ENCODE assay signal across 21 cellular contexts in genomic region chr22:37068859-37069258, GRCh38. TPM values are rescaled to one million over a fixed set of nuclear protein-coding genes. Genes with fewer than 3 reads are reported as not detected.
DNase-seq lines count a peak whose midpoint lies in the region; ATAC-seq and TF ChIP-seq lines count a peak whose summit lies in the region.
"Had no signal": no experiment of that assay in that cellular context is flagged by ENCODE, and none has a peak within 500 bp of the region (broad histone marks: within the 10 kb centered on the region; RNA-seq: fewer than 3 reads in every experiment).

No MANE protein-coding gene starts in this region.

- H3K36me3 ChIP-seq in iPS-15b (ENCODE audit: control insufficient read depth, insufficient read depth, low read length) = peaks cover 2% of the 10 kb centered on the region
- H3K36me3 ChIP-seq: esophagus muscularis mucosa, left lung, transverse colon had no signal

- H3K9me3 Mint-ChIP-seq in activated CD8-positive, alpha-beta memory T cell treated with anti-CD3 and anti-CD28 coated beads, Interleukin-2, amount 10 ng/mL, durations not matched to agents 7 days and 5 days (ENCODE audit: low read depth) = no peaks in the 10 kb centered on the region
- H3K9me3 Mint-ChIP-seq in stimulated activated naive CD8-positive, alpha-beta T cell treated with anti-CD3 and anti-CD28 coated beads, Interleukin-15, amount 100 ng/mL, for 72 hours = no peaks in the 10 kb centered on the region
- H3K9me3 Mint-ChIP-seq: stimulated activated naive B cell treated with anti-CD40 and anti-IgM and Interleukin-4, amounts not matched to agents 10 μg/mL and 1 μg/mL and 100 μg/mL, for 72 hours had no signal

- H3K9me3 ChIP-seq in iPS-15b (ENCODE audit: control insufficient read depth, insufficient read depth, low read length) = no peaks in the 10 kb centered on the region
- H3K9me3 ChIP-seq: esophagus muscularis mucosa, left lung, transverse colon had no signal

- no peak overlapping the region for H3K27ac Mint-ChIP-seq in activated CD8-positive, alpha-beta memory T cell treated with anti-CD3 and anti-CD28 coated beads, Interleukin-2, amount 10 ng/mL, durations not matched to agents 7 days and 5 days
- no peak overlapping the region for H3K27ac Mint-ChIP-seq in stimulated activated naive CD8-positive, alpha-beta T cell treated with anti-CD3 and anti-CD28 coated beads, Interleukin-15, amount 100 ng/mL, for 72 hours
- H3K27ac Mint-ChIP-seq: stimulated activated naive B cell treated with anti-CD40 and anti-IgM and Interleukin-4, amounts not matched to agents 10 μg/mL and 1 μg/mL and 100 μg/mL, for 72 hours had no signal

- H3K4me3 Mint-ChIP-seq in activated CD8-positive, alpha-beta memory T cell treated with anti-CD3 and anti-CD28 coated beads, Interleukin-2, amount 10 ng/mL, durations not matched to agents 7 days and 5 days = no peak overlapping the region
- H3K4me3 Mint-ChIP-seq in stimulated activated naive CD8-positive, alpha-beta T cell treated with anti-CD3 and anti-CD28 coated beads, Interleukin-15, amount 100 ng/mL, for 72 hours = no peak overlapping the region
- H3K4me3 Mint-ChIP-seq: stimulated activated naive B cell treated with anti-CD40 and anti-IgM and Interleukin-4, amounts not matched to agents 10 μg/mL and 1 μg/mL and 100 μg/mL, for 72 hours had no signal

- CTCF ChIA-PET in activated CD8-positive, alpha-beta memory T cell treated with anti-CD3 and anti-CD28 coated beads, Interleukin-2, amount 10 ng/mL, durations not matched to agents 7 days and 5 days (lab: Charles Lee) = interaction anchor here (1.6 kb wide), 1 partner anchor 23 kb away, joined by 3 read pairs; no protein-coding TSS in a partner anchor

- peak; percentile 38 for ATAC-seq in activated CD8-positive, alpha-beta memory T cell treated with anti-CD3 and anti-CD28 coated beads, Interleukin-2, amount 10 ng/mL, durations not matched to agents 7 days and 5 days
- ATAC-seq in SK-N-SH treated with all-trans-retinoic acid at 6 μM for 48 hours (peak; percentile 7; the same call in 1 of the 3 replicates), HG02588 (IDR thresholded peaks at IDR 0.05; ENCODE audit: unreplicated experiment) (no peak), GM18498 (IDR thresholded peaks at IDR 0.05; ENCODE audit: unreplicated experiment) (no peak)
- ATAC-seq in stimulated activated naive CD8-positive, alpha-beta T cell treated with anti-CD3 and anti-CD28 coated beads, Interleukin-15, amount 100 ng/mL, for 72 hours = peak; percentile 29
- ATAC-seq: HCT116, left lung, Panc1 had no signal

- H3K4me1 ChIP-seq in iPS-15b (ENCODE audit: control insufficient read depth, insufficient read depth, low read length) = peaks cover 4% of the 10 kb centered on the region
- H3K4me1 ChIP-seq: left lung had no signal

- peaks cover 12% of the 10 kb centered on the region for H3K27me3 Mint-ChIP-seq in activated CD8-positive, alpha-beta memory T cell treated with anti-CD3 and anti-CD28 coated beads, Interleukin-2, amount 10 ng/mL, durations not matched to agents 7 days and 5 days
- no peaks in the 10 kb centered on the region for H3K27me3 Mint-ChIP-seq in stimulated activated naive CD8-positive, alpha-beta T cell treated with anti-CD3 and anti-CD28 coated beads, Interleukin-15, amount 100 ng/mL, for 72 hours

- H3K9ac ChIP-seq in iPS-15b (ENCODE audit: low read depth, low read length) = peak overlapping the region; percentile 12

- no peak for DNase-seq in activated CD8-positive, alpha-beta memory T cell treated with anti-CD3 and anti-CD28 coated beads, Interleukin-2, amount 10 ng/mL, durations not matched to agents 7 days and 5 days
- no peak for DNase-seq in activated CD8-positive, alpha-beta memory T cell treated with anti-CD3 and anti-CD28 coated beads for 24 hours
- no peak for DNase-seq in stimulated activated naive CD8-positive, alpha-beta T cell treated with anti-CD3 and anti-CD28 coated beads, Interleukin-15, amount 100 ng/mL, for 72 hours
- DNase-seq in GF-D8 (lab: John Stamatoyannopoulos, UW) = no peak
- DNase-seq: activated CD4-positive, CD25-positive, alpha-beta regulatory T cell treated with anti-CD3 and anti-CD28 coated beads, Interleukin-2, amount 50 U/mL, for 72 hours; activated effector memory CD4-positive, alpha-beta T cell treated with anti-CD3 and anti-CD28 coated beads, Interleukin-2, amount 50 U/mL, for 16 hours; amygdala; central memory CD4-positive, alpha-beta T cell; Kasumi-1; NCI-H1092; NCI-H774; stimulated activated naive B cell treated with anti-CD40 and anti-IgM and Interleukin-4, amounts not matched to agents 10 μg/mL and 1 μg/mL and 100 μg/mL, for 72 hours; transverse colon had no signal

- peak overlapping the region; percentile 35 for H3K4me3 ChIP-seq in iPS-15b (ENCODE audit: low read depth, low read length)
- H3K4me3 ChIP-seq: esophagus muscularis mucosa, left lung, transverse colon had no signal

- H3K27me3 ChIP-seq in iPS-15b (ENCODE audit: control insufficient read depth, insufficient read depth, low read length) = peaks cover 28% of the 10 kb centered on the region

- no peaks in the 10 kb centered on the region for H3K36me3 Mint-ChIP-seq in activated CD8-positive, alpha-beta memory T cell treated with anti-CD3 and anti-CD28 coated beads, Interleukin-2, amount 10 ng/mL, durations not matched to agents 7 days and 5 days

- no peaks in the 10 kb centered on the region for H3K4me1 Mint-ChIP-seq in activated CD8-positive, alpha-beta memory T cell treated with anti-CD3 and anti-CD28 coated beads, Interleukin-2, amount 10 ng/mL, durations not matched to agents 7 days and 5 days
- peaks cover 14% of the 10 kb centered on the region for H3K4me1 Mint-ChIP-seq in stimulated activated naive CD8-positive, alpha-beta T cell treated with anti-CD3 and anti-CD28 coated beads, Interleukin-15, amount 100 ng/mL, for 72 hours
- H3K4me1 Mint-ChIP-seq: stimulated activated naive B cell treated with anti-CD40 and anti-IgM and Interleukin-4, amounts not matched to agents 10 μg/mL and 1 μg/mL and 100 μg/mL, for 72 hours had no signal

TF ChIP-seq in SK-N-SH treated with all-trans-retinoic acid at 6 μM for 48 hours, 23 proteins besides CTCF, POLR2A, EP300 and RAD21 (continues in another document):
- TF ChIP-seq OSR1 (CRISPR knock-in tag; IDR thresholded peaks at IDR 0.05) = no peak
- no peak for TF ChIP-seq CSDC2 (CRISPR knock-in tag; IDR thresholded peaks at IDR 0.05)
- TF ChIP-seq, protein P1, sequence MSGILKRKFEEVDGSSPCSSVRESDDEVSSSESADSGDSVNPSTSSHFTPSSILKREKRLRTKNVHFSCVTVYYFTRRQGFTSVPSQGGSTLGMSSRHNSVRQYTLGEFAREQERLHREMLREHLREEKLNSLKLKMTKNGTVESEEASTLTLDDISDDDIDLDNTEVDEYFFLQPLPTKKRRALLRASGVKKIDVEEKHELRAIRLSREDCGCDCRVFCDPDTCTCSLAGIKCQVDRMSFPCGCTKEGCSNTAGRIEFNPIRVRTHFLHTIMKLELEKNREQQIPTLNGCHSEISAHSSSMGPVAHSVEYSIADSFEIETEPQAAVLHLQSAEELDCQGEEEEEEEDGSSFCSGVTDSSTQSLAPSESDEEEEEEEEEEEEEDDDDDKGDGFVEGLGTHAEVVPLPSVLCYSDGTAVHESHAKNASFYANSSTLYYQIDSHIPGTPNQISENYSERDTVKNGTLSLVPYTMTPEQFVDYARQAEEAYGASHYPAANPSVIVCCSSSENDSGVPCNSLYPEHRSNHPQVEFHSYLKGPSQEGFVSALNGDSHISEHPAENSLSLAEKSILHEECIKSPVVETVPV (CRISPR knock-in tag; IDR thresholded peaks at IDR 0.05) = no peak
- no peak for TF ChIP-seq ZC3H10 (CRISPR knock-in tag; IDR thresholded peaks at IDR 0.05)
- TF ChIP-seq ZNF8 (CRISPR knock-in tag; IDR thresholded peaks at IDR 0.05) = no peak
- TF ChIP-seq ZFP3 (CRISPR knock-in tag; IDR thresholded peaks at IDR 0.05) = no peak
- TF ChIP-seq, protein P2, sequence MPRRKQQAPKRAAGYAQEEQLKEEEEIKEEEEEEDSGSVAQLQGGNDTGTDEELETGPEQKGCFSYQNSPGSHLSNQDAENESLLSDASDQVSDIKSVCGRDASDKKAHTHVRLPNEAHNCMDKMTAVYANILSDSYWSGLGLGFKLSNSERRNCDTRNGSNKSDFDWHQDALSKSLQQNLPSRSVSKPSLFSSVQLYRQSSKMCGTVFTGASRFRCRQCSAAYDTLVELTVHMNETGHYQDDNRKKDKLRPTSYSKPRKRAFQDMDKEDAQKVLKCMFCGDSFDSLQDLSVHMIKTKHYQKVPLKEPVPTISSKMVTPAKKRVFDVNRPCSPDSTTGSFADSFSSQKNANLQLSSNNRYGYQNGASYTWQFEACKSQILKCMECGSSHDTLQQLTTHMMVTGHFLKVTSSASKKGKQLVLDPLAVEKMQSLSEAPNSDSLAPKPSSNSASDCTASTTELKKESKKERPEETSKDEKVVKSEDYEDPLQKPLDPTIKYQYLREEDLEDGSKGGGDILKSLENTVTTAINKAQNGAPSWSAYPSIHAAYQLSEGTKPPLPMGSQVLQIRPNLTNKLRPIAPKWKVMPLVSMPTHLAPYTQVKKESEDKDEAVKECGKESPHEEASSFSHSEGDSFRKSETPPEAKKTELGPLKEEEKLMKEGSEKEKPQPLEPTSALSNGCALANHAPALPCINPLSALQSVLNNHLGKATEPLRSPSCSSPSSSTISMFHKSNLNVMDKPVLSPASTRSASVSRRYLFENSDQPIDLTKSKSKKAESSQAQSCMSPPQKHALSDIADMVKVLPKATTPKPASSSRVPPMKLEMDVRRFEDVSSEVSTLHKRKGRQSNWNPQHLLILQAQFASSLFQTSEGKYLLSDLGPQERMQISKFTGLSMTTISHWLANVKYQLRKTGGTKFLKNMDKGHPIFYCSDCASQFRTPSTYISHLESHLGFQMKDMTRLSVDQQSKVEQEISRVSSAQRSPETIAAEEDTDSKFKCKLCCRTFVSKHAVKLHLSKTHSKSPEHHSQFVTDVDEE (CRISPR knock-in tag; IDR thresholded peaks at IDR 0.05) = no peak
- no peak for TF ChIP-seq ZNF70 (CRISPR knock-in tag; IDR thresholded peaks at IDR 0.05)

RNA-seq across cellular contexts. Expression of gene KCTD17, which starts 17.3 kb away (rescaled TPM):
- total RNA-seq in activated CD8-positive, alpha-beta memory T cell treated with anti-CD3 and anti-CD28 coated beads, Interleukin-2, amount 10 ng/mL, durations not matched to agents 7 days and 5 days = 10 to 100 TPM; 47.7 to 53.4 TPM

RNA-seq across cellular contexts. Expression of gene TMPRSS6, which starts 40.7 kb away (rescaled TPM):
- total RNA-seq in activated CD8-positive, alpha-beta memory T cell treated with anti-CD3 and anti-CD28 coated beads, Interleukin-2, amount 10 ng/mL, durations not matched to agents 7 days and 5 days = 1 to 10 TPM; 1.3 to 3.3 TPM
- total RNA-seq: esophagus muscularis mucosa had no signal

RNA-seq across cellular contexts. Expression of gene MPST, which starts 49.3 kb away (rescaled TPM):
- 10 to 100 TPM; 42.3 to 61.0 TPM for total RNA-seq in activated CD8-positive, alpha-beta memory T cell treated with anti-CD3 and anti-CD28 coated beads, Interleukin-2, amount 10 ng/mL, durations not matched to agents 7 days and 5 days

RNA-seq across cellular contexts. Expression of gene TST, which starts 49.6 kb away (rescaled TPM):
- total RNA-seq in activated CD8-positive, alpha-beta memory T cell treated with anti-CD3 and anti-CD28 coated beads, Interleukin-2, amount 10 ng/mL, durations not matched to agents 7 days and 5 days = 10 to 100 TPM; 11.2 to 29.3 TPM

Comparison
In these comparisons a context has a peak if more than half of its experiments do, and no peak if none do; other contexts are left out.
1. ATAC-seq: peak in activated CD8-positive, alpha-beta memory T cell treated with anti-CD3 and anti-CD28 coated beads, Interleukin-2, amount 10 ng/mL, durations not matched to agents 7 days and 5 days (single experiment), SK-N-SH treated with all-trans-retinoic acid at 6 μM for 48 hours (single experiment) and stimulated activated naive CD8-positive, alpha-beta T cell treated with anti-CD3 and anti-CD28 coated beads, Interleukin-15, amount 100 ng/mL, for 72 hours (single experiment); none in HG02588 (single experiment) and GM18498 (single experiment).